ENCODE assay signal across 13 cellular contexts in genomic region chr16:66986559-66986958, GRCh38. TPM values are rescaled to one million over a fixed set of nuclear protein-coding genes. Genes with fewer than 3 reads are reported as not detected.
DNase-seq lines count a peak whose midpoint lies in the region; ATAC-seq, FAIRE-seq and TF ChIP-seq lines count a peak whose summit lies in the region.
"Had no signal": no experiment of that assay in that cellular context is flagged by ENCODE, and none has a peak within 500 bp of the region (broad histone marks: within the 10 kb centered on the region; RNA-seq: fewer than 3 reads in every experiment).

No MANE protein-coding gene starts in this region.

- FAIRE-seq in HepG2 (lab: Jason Lieb, UNC): no peak
- FAIRE-seq: GM19239 had no signal

- no peaks in the 10 kb centered on the region for H3K36me3 ChIP-seq in HepG2 (replicated peaks in 1 of 2; ENCODE audit: control insufficient read depth in 1 of 2, insufficient read depth in 2 of 2, low read length in 2 of 2)
- H3K36me3 ChIP-seq in right lobe of liver: no peaks in the 10 kb centered on the region
- H3K36me3 ChIP-seq: prostate gland had no signal

- 68% methylated on average over 6 of the region's 6 CpGs for WGBS in HepG2 (ENCODE audit: low lambda C conversion rate)
- WGBS in right lobe of liver (ENCODE audit: insufficient coverage, low coverage, low lambda C conversion rate, missing lambda C conversion rate): 88% methylated on average over 6 of the region's 6 CpGs

- H3K79me2 ChIP-seq in HepG2 (ENCODE audit: insufficient read depth, low read length): no peaks in the 10 kb centered on the region

- BruUV-seq in HepG2 (replicated peaks; lab: Mats Ljungman, UMichigan): no TSS peak

- in situ Hi-C loops in HepG2 (cut with HindIII; ENCODE audit: extremely low pct_ligation_motif_present, low pct_unique_long_range_greater_than_20kb): no loop called here

- H3K4me3 ChIP-seq in HepG2 (replicated peaks in 1 of 3; ENCODE audit: insufficient read depth in 1 of 3, low read depth in 2 of 3, low read length in 3 of 3) (no peak overlapping the region), right lobe of liver (no peak overlapping the region)
- H3K4me3 ChIP-seq: dorsolateral prefrontal cortex, GM23248, prostate gland had no signal

- intact Hi-C loops in HepG2 (cut with micrococcal nuclease; ENCODE audit: unreplicated experiment): no loop called here
- intact Hi-C loops in right lobe of liver (cut with DNase I): no loop called here

- no peak overlapping the region for H3K27ac ChIP-seq in HepG2 (ENCODE audit: extremely low read length, insufficient read depth, low read length)
- no peak overlapping the region for H3K27ac ChIP-seq in right lobe of liver
- H3K27ac ChIP-seq: GM23248, prostate gland had no signal

- H3K9ac ChIP-seq in HepG2 (ENCODE audit: insufficient read depth, low read depth, low read length): no peak overlapping the region
- H3K9ac ChIP-seq: GM23248 had no signal

- H3K4me1 ChIP-seq in HepG2 (ENCODE audit: insufficient read depth, low read length): peaks cover 23% of the 10 kb centered on the region
- H3K4me1 ChIP-seq in right lobe of liver: peaks cover 0 to 20% (median 8%) of the 10 kb centered on the region in 4 donors
- H3K4me1 ChIP-seq: prostate gland had no signal

- TF ChIP-seq RAD21 in HepG2 (CRISPR knock-in tag; IDR thresholded peaks at IDR 0.05): no peak

- ATAC-seq in HepG2 (no peak), right lobe of liver (no peak)

- TF ChIP-seq EP300 in HepG2 (IDR thresholded peaks at IDR 0.05; ENCODE audit: low read depth in 2 of 2, low read length in 2 of 2) (no peak), HepG2 (CRISPR knock-in tag; IDR thresholded peaks at IDR 0.05; ENCODE audit: borderline replicate concordance) (no peak)

- H2AFZ ChIP-seq in HepG2 (ENCODE audit: low read length): no peak overlapping the region
- H2AFZ ChIP-seq: GM23248 had no signal

- CTCF ChIA-PET in HepG2 (lab: Yijun Ruan, JAX; ENCODE audit: low intra/inter-chr PET ratio, low total read pairs): no interaction called here

- H3K9me3 ChIP-seq in HepG2 (ENCODE audit: low read length) (no peaks in the 10 kb centered on the region), right lobe of liver (no peaks in the 10 kb centered on the region)
- H3K9me3 ChIP-seq: prostate gland had no signal

- no peaks in the 10 kb centered on the region for H4K20me1 ChIP-seq in HepG2 (ENCODE audit: insufficient read depth, low read length)

- H3K27me3 ChIP-seq in HepG2 (ENCODE audit: control insufficient read depth in 1 of 2, insufficient read depth in 2 of 2, low read length in 2 of 2): peaks cover 0 to 1% of the 10 kb centered on the region in 2 experiments; a peak in 1 of 5 replicates
- no peaks in the 10 kb centered on the region for H3K27me3 ChIP-seq in right lobe of liver
- H3K27me3 ChIP-seq: dorsolateral prefrontal cortex had no signal

- H3K4me2 ChIP-seq in HepG2 (ENCODE audit: low read depth, low read length): no peak overlapping the region

- no peak for TF ChIP-seq POLR2A in HepG2 (IDR thresholded peaks at IDR 0.05; ENCODE audit: insufficient read depth in 1 of 2, low read depth in 2 of 2, low read length in 2 of 2)
- no peak for TF ChIP-seq POLR2A in right lobe of liver (IDR thresholded peaks at IDR 0.05)

- POLR2A ChIA-PET in HepG2 (lab: Yijun Ruan, JAX): no interaction called here

- TF ChIP-seq CTCF in HepG2 (CRISPR knock-in tag; IDR thresholded peaks at IDR 0.05): no peak
- TF ChIP-seq CTCF in right lobe of liver (IDR thresholded peaks at IDR 0.05): no peak

- DNase-seq in HepG2 (ENCODE audit: low spot score) (no peak), right lobe of liver (no peak)
- DNase-seq: activated CD4-positive, alpha-beta T cell treated with anti-CD3 and anti-CD28 coated beads for 48 hours; anterior cingulate cortex; DMS153; dorsolateral prefrontal cortex; GM23248; immature natural killer cell; MM.1S; NCI-H2171 had no signal

RNA-seq across cellular contexts. Expression of gene CES4A, which starts 1.8 kb away (rescaled TPM):
- 0.09 TPM in 1 of 2 replicates, not detected in the other for total RNA-seq in HepG2 (2016; rRNA removed; fragmentation: Illumina TruSeq; extraction: Trizol)
- not detected in 2 replicates for total RNA-seq in HepG2 (2016; cell fraction: cytosol; rRNA removed; fragmentation: Illumina TruSeq; extraction: Trizol; ENCODE audit: low read depth)
- total RNA-seq in HepG2 (2016; cell fraction: insoluble cytoplasmic fraction; rRNA removed; fragmentation: Illumina TruSeq; extraction: Trizol): not detected in 2 replicates
- not detected in 2 replicates for total RNA-seq in HepG2 (2016; cell fraction: membrane; rRNA removed; fragmentation: Illumina TruSeq; extraction: Trizol)
- total RNA-seq in HepG2 (2016; cell fraction: nucleus; rRNA removed; fragmentation: Illumina TruSeq; extraction: Trizol): 0.43 TPM in 1 of 2 replicates, not detected in the other
- polyA plus RNA-seq in HepG2 (2011; rRNA removed): 0.17 and 0.18 TPM in 2 replicates
- polyA plus RNA-seq in HepG2 (2011; cell fraction: cytosol; rRNA removed): not detected in 2 replicates
- 1.1 and 1.3 TPM in 2 replicates for polyA plus RNA-seq in HepG2 (2011; cell fraction: nucleus; rRNA removed)
- 0.19 and 0.28 TPM in 2 replicates for polyA plus RNA-seq in HepG2 (2012)
- not detected in 2 replicates for polyA plus RNA-seq in HepG2 (2016; cell fraction: cytosol; fragmentation: Illumina TruSeq; extraction: Trizol; ENCODE audit: low read depth)
- not detected in 2 replicates for polyA plus RNA-seq in HepG2 (2016; cell fraction: insoluble cytoplasmic fraction; fragmentation: Illumina TruSeq; extraction: Trizol; ENCODE audit: low read depth)
- not detected in 2 replicates for polyA plus RNA-seq in HepG2 (2016; cell fraction: membrane; fragmentation: Illumina TruSeq; extraction: Trizol; ENCODE audit: low read depth)
- 0.24 TPM in 1 of 2 replicates, not detected in the other for polyA plus RNA-seq in HepG2 (2016; cell fraction: nucleus; fragmentation: Illumina TruSeq; extraction: Trizol; ENCODE audit: insufficient read depth, low read depth)
- polyA minus RNA-seq in HepG2 (2011; rRNA and poly(A)+ RNA removed; ENCODE audit: low replicate concordance): 0.72 TPM in 1 of 2 replicates, not detected in the other
- not detected in 2 replicates for polyA minus RNA-seq in HepG2 (2011; cell fraction: cytosol; rRNA and poly(A)+ RNA removed)
- polyA minus RNA-seq in HepG2 (2011; cell fraction: nucleus; rRNA and poly(A)+ RNA removed): 0.13 TPM in 1 of 2 replicates, not detected in the other
- 10 to 100 TPM in 4 of 6 experiments, 1 to 10 TPM in 2; 5.2 to 54.7 (median 15.3) TPM for total RNA-seq in right lobe of liver

RNA-seq across cellular contexts. Expression of gene CES3, which starts 25.5 kb away (rescaled TPM):
- total RNA-seq in HepG2 (2016; rRNA removed; fragmentation: Illumina TruSeq; extraction: Trizol) (2.3 and 6.6 TPM in 2 replicates), right lobe of liver (10 to 100 TPM; 19.1 to 82.4 (median 35.9) TPM)
- 1.0 and 1.6 TPM in 2 replicates for total RNA-seq in HepG2 (2016; cell fraction: cytosol; rRNA removed; fragmentation: Illumina TruSeq; extraction: Trizol; ENCODE audit: low read depth)
- 2.2 and 6.6 TPM in 2 replicates for total RNA-seq in HepG2 (2016; cell fraction: insoluble cytoplasmic fraction; rRNA removed; fragmentation: Illumina TruSeq; extraction: Trizol)
- total RNA-seq in HepG2 (2016; cell fraction: membrane; rRNA removed; fragmentation: Illumina TruSeq; extraction: Trizol): 1.1 and 1.5 TPM in 2 replicates
- 7.5 and 8.8 TPM in 2 replicates for total RNA-seq in HepG2 (2016; cell fraction: nucleus; rRNA removed; fragmentation: Illumina TruSeq; extraction: Trizol)
- polyA plus RNA-seq in HepG2 (2011; rRNA removed): 17.4 and 18.1 TPM in 2 replicates
- 6.7 and 8.6 TPM in 2 replicates for polyA plus RNA-seq in HepG2 (2011; cell fraction: cytosol; rRNA removed)
- polyA plus RNA-seq in HepG2 (2011; cell fraction: nucleus; rRNA removed): 92.0 and 127 TPM in 2 replicates
- polyA plus RNA-seq in HepG2 (2012): 8.9 and 16.9 TPM in 2 replicates
- polyA plus RNA-seq in HepG2 (2016; cell fraction: cytosol; fragmentation: Illumina TruSeq; extraction: Trizol; ENCODE audit: low read depth): 0.78 and 0.88 TPM in 2 replicates
- polyA plus RNA-seq in HepG2 (2016; cell fraction: insoluble cytoplasmic fraction; fragmentation: Illumina TruSeq; extraction: Trizol; ENCODE audit: low read depth): 1.7 and 1.9 TPM in 2 replicates
- polyA plus RNA-seq in HepG2 (2016; cell fraction: membrane; fragmentation: Illumina TruSeq; extraction: Trizol; ENCODE audit: low read depth): 1.1 and 1.7 TPM in 2 replicates
- polyA plus RNA-seq in HepG2 (2016; cell fraction: nucleus; fragmentation: Illumina TruSeq; extraction: Trizol; ENCODE audit: insufficient read depth, low read depth): 17.9 and 18.5 TPM in 2 replicates
- 11.2 and 24.1 TPM in 2 replicates for polyA minus RNA-seq in HepG2 (2011; rRNA and poly(A)+ RNA removed; ENCODE audit: low replicate concordance)
- 3.3 and 3.6 TPM in 2 replicates for polyA minus RNA-seq in HepG2 (2011; cell fraction: cytosol; rRNA and poly(A)+ RNA removed)
- 30.0 and 30.8 TPM in 2 replicates for polyA minus RNA-seq in HepG2 (2011; cell fraction: nucleus; rRNA and poly(A)+ RNA removed)
- total RNA-seq: fibroblast of villous mesenchyme, GM23248 had no signal
- polyA plus RNA-seq: GM23248, immature natural killer cell had no signal

RNA-seq across cellular contexts. Expression of gene CBFB, which starts 42.4 kb away (rescaled TPM):
- total RNA-seq in HepG2 (2016; rRNA removed; fragmentation: Illumina TruSeq; extraction: Trizol): 70.8 and 76.0 TPM in 2 replicates
- total RNA-seq in HepG2 (2016; cell fraction: cytosol; rRNA removed; fragmentation: Illumina TruSeq; extraction: Trizol; ENCODE audit: low read depth): 14.1 and 16.3 TPM in 2 replicates
- total RNA-seq in HepG2 (2016; cell fraction: insoluble cytoplasmic fraction; rRNA removed; fragmentation: Illumina TruSeq; extraction: Trizol): 66.9 and 69.6 TPM in 2 replicates
- total RNA-seq in HepG2 (2016; cell fraction: membrane; rRNA removed; fragmentation: Illumina TruSeq; extraction: Trizol): 38.3 and 41.2 TPM in 2 replicates
- total RNA-seq in HepG2 (2016; cell fraction: nucleus; rRNA removed; fragmentation: Illumina TruSeq; extraction: Trizol): 31.2 and 35.7 TPM in 2 replicates
- polyA plus RNA-seq in HepG2 (2011; rRNA removed): 15.4 and 22.1 TPM in 2 replicates
- 10.3 and 18.1 TPM in 2 replicates for polyA plus RNA-seq in HepG2 (2011; cell fraction: cytosol; rRNA removed)
- polyA plus RNA-seq in HepG2 (2011; cell fraction: nucleus; rRNA removed): 10.2 and 17.3 TPM in 2 replicates
- polyA plus RNA-seq in HepG2 (2012): 28.7 and 37.3 TPM in 2 replicates
- polyA plus RNA-seq in HepG2 (2016; cell fraction: cytosol; fragmentation: Illumina TruSeq; extraction: Trizol; ENCODE audit: low read depth): 7.7 and 8.0 TPM in 2 replicates
- polyA plus RNA-seq in HepG2 (2016; cell fraction: insoluble cytoplasmic fraction; fragmentation: Illumina TruSeq; extraction: Trizol; ENCODE audit: low read depth): 67.5 and 73.5 TPM in 2 replicates
- 22.4 and 23.1 TPM in 2 replicates for polyA plus RNA-seq in HepG2 (2016; cell fraction: membrane; fragmentation: Illumina TruSeq; extraction: Trizol; ENCODE audit: low read depth)
- polyA plus RNA-seq in HepG2 (2016; cell fraction: nucleus; fragmentation: Illumina TruSeq; extraction: Trizol; ENCODE audit: insufficient read depth, low read depth): 46.0 and 53.1 TPM in 2 replicates
- 9.6 and 21.2 TPM in 2 replicates for polyA minus RNA-seq in HepG2 (2011; rRNA and poly(A)+ RNA removed; ENCODE audit: low replicate concordance)
- polyA minus RNA-seq in HepG2 (2011; cell fraction: cytosol; rRNA and poly(A)+ RNA removed): 35.2 and 47.8 TPM in 2 replicates
- 23.3 and 26.0 TPM in 2 replicates for polyA minus RNA-seq in HepG2 (2011; cell fraction: nucleus; rRNA and poly(A)+ RNA removed)
- 10 to 100 TPM in 5 of 6 experiments, 1 to 10 TPM in 1; 7.9 to 23.3 (median 18.9) TPM for total RNA-seq in right lobe of liver

RNA-seq across cellular contexts. Expression of gene CES2, which starts 51.2 kb away (rescaled TPM):
- total RNA-seq in HepG2 (2016; rRNA removed; fragmentation: Illumina TruSeq; extraction: Trizol) (35.1 and 63.8 TPM in 2 replicates), right lobe of liver (100 to 1,000 TPM; 226 to 357 (median 263) TPM)
- total RNA-seq in HepG2 (2016; cell fraction: cytosol; rRNA removed; fragmentation: Illumina TruSeq; extraction: Trizol; ENCODE audit: low read depth): 12.7 and 15.0 TPM in 2 replicates
- total RNA-seq in HepG2 (2016; cell fraction: insoluble cytoplasmic fraction; rRNA removed; fragmentation: Illumina TruSeq; extraction: Trizol): 29.8 and 64.2 TPM in 2 replicates
- total RNA-seq in HepG2 (2016; cell fraction: membrane; rRNA removed; fragmentation: Illumina TruSeq; extraction: Trizol): 28.1 and 29.2 TPM in 2 replicates
- 66.6 and 67.9 TPM in 2 replicates for total RNA-seq in HepG2 (2016; cell fraction: nucleus; rRNA removed; fragmentation: Illumina TruSeq; extraction: Trizol)
- 50.6 and 69.7 TPM in 2 replicates for polyA plus RNA-seq in HepG2 (2011; rRNA removed)
- polyA plus RNA-seq in HepG2 (2011; cell fraction: cytosol; rRNA removed): 53.6 and 111 TPM in 2 replicates
- 91.0 and 105 TPM in 2 replicates for polyA plus RNA-seq in HepG2 (2011; cell fraction: nucleus; rRNA removed)
- polyA plus RNA-seq in HepG2 (2012): 35.0 and 38.8 TPM in 2 replicates
- 8.2 and 8.4 TPM in 2 replicates for polyA plus RNA-seq in HepG2 (2016; cell fraction: cytosol; fragmentation: Illumina TruSeq; extraction: Trizol; ENCODE audit: low read depth)
- polyA plus RNA-seq in HepG2 (2016; cell fraction: insoluble cytoplasmic fraction; fragmentation: Illumina TruSeq; extraction: Trizol; ENCODE audit: low read depth): 34.3 and 41.4 TPM in 2 replicates
- polyA plus RNA-seq in HepG2 (2016; cell fraction: membrane; fragmentation: Illumina TruSeq; extraction: Trizol; ENCODE audit: low read depth): 23.2 and 23.5 TPM in 2 replicates
- 90.2 and 93.4 TPM in 2 replicates for polyA plus RNA-seq in HepG2 (2016; cell fraction: nucleus; fragmentation: Illumina TruSeq; extraction: Trizol; ENCODE audit: insufficient read depth, low read depth)
- 57.1 and 105 TPM in 2 replicates for polyA minus RNA-seq in HepG2 (2011; rRNA and poly(A)+ RNA removed; ENCODE audit: low replicate concordance)
- polyA minus RNA-seq in HepG2 (2011; cell fraction: cytosol; rRNA and poly(A)+ RNA removed): 38.1 and 44.7 TPM in 2 replicates
- polyA minus RNA-seq in HepG2 (2011; cell fraction: nucleus; rRNA and poly(A)+ RNA removed): 58.2 and 81.7 TPM in 2 replicates

RNA-seq across cellular contexts. Expression of gene CIAO2B, which starts 52.4 kb away (rescaled TPM):
- total RNA-seq in HepG2 (2016; rRNA removed; fragmentation: Illumina TruSeq; extraction: Trizol): 157 and 174 TPM in 2 replicates
- total RNA-seq in HepG2 (2016; cell fraction: cytosol; rRNA removed; fragmentation: Illumina TruSeq; extraction: Trizol; ENCODE audit: low read depth): 112 and 125 TPM in 2 replicates
- total RNA-seq in HepG2 (2016; cell fraction: insoluble cytoplasmic fraction; rRNA removed; fragmentation: Illumina TruSeq; extraction: Trizol): 157 and 172 TPM in 2 replicates
- total RNA-seq in HepG2 (2016; cell fraction: membrane; rRNA removed; fragmentation: Illumina TruSeq; extraction: Trizol): 121 and 136 TPM in 2 replicates
- 52.6 and 58.0 TPM in 2 replicates for total RNA-seq in HepG2 (2016; cell fraction: nucleus; rRNA removed; fragmentation: Illumina TruSeq; extraction: Trizol)
- 293 and 323 TPM in 2 replicates for polyA plus RNA-seq in HepG2 (2011; rRNA removed)
- 297 and 385 TPM in 2 replicates for polyA plus RNA-seq in HepG2 (2011; cell fraction: cytosol; rRNA removed)
- polyA plus RNA-seq in HepG2 (2011; cell fraction: nucleus; rRNA removed): 155 and 174 TPM in 2 replicates
- polyA plus RNA-seq in HepG2 (2012): 123 and 148 TPM in 2 replicates
- polyA plus RNA-seq in HepG2 (2016; cell fraction: cytosol; fragmentation: Illumina TruSeq; extraction: Trizol; ENCODE audit: low read depth): 115 and 148 TPM in 2 replicates
- 172 and 184 TPM in 2 replicates for polyA plus RNA-seq in HepG2 (2016; cell fraction: insoluble cytoplasmic fraction; fragmentation: Illumina TruSeq; extraction: Trizol; ENCODE audit: low read depth)
- polyA plus RNA-seq in HepG2 (2016; cell fraction: membrane; fragmentation: Illumina TruSeq; extraction: Trizol; ENCODE audit: low read depth): 126 and 141 TPM in 2 replicates
- 111 and 112 TPM in 2 replicates for polyA plus RNA-seq in HepG2 (2016; cell fraction: nucleus; fragmentation: Illumina TruSeq; extraction: Trizol; ENCODE audit: insufficient read depth, low read depth)
- polyA minus RNA-seq in HepG2 (2011; rRNA and poly(A)+ RNA removed; ENCODE audit: low replicate concordance): 172 and 255 TPM in 2 replicates
- polyA minus RNA-seq in HepG2 (2011; cell fraction: cytosol; rRNA and poly(A)+ RNA removed): 61.5 and 83.0 TPM in 2 replicates
- polyA minus RNA-seq in HepG2 (2011; cell fraction: nucleus; rRNA and poly(A)+ RNA removed): 19.1 and 27.6 TPM in 2 replicates
- total RNA-seq in right lobe of liver: 100 to 1,000 TPM in 2 of 6 experiments, 10 to 100 TPM in 4; 40.6 to 111 (median 47.4) TPM

Comparison
In these comparisons a context has a peak if more than half of its experiments do, and no peak if none do; other contexts are left out.
1. RNA of gene CES4A, which starts 1.8 kb away (total RNA-seq): 5.2 to 54.7 TPM in right lobe of liver; 0.09 to 0.43 TPM in HepG2; every median in the first group is over 4 times any median in the second.